ENCODE assay signal across 14 cellular contexts in genomic region chr17:27572665-27573064, GRCh38. TPM values are rescaled to one million over a fixed set of nuclear protein-coding genes. Genes with fewer than 3 reads are reported as not detected.
DNase-seq lines count a peak whose midpoint lies in the region; ATAC-seq and TF ChIP-seq lines count a peak whose summit lies in the region.
"Had no signal": no experiment of that assay in that cellular context is flagged by ENCODE, and none has a peak within 500 bp of the region (broad histone marks: within the 10 kb centered on the region; RNA-seq: fewer than 3 reads in every experiment).

No MANE protein-coding gene starts in this region.

- H3K27me3 Mint-ChIP-seq in CD8-positive, alpha-beta T cell (ENCODE audit: low read depth): no peaks in the 10 kb centered on the region
- H3K27me3 Mint-ChIP-seq in activated naive CD8-positive, alpha-beta T cell treated with anti-CD3 and anti-CD28 coated beads, Interleukin-2, amount 10 ng/mL, durations not matched to agents 7 days and 5 days: no peaks in the 10 kb centered on the region
- H3K27me3 Mint-ChIP-seq: naive thymus-derived CD4-positive, alpha-beta T cell had no signal

- no peak for DNase-seq in CD8-positive, alpha-beta T cell
- no peak for DNase-seq in SK-N-MC (ENCODE audit: low read depth, low spot score)
- no peak for DNase-seq in activated naive CD8-positive, alpha-beta T cell treated with anti-CD3 and anti-CD28 coated beads, Interleukin-2, amount 10 ng/mL, durations not matched to agents 7 days and 5 days
- DNase-seq in stimulated activated CD4-positive, alpha-beta T cell treated with anti-CD3 and anti-CD28 coated beads, Interleukin-15, amount 100 ng/mL, for 48 hours (ENCODE audit: low read depth in 2 of 2): peak; percentile 59 to 69
- DNase-seq in effector CD4-positive, alpha-beta T cell: no peak
- no peak for DNase-seq in RPMI8226
- DNase-seq: activated gamma-delta T cell treated with Interleukin-2 at 50 U/mL for 16 hours; effector memory CD4-positive, alpha-beta T cell; NCI-H345; SHP77 had no signal

- POLR2A ChIA-PET in CD8-positive, alpha-beta T cell (lab: Charles Lee): no interaction called here
- POLR2A ChIA-PET in activated naive CD8-positive, alpha-beta T cell treated with anti-CD3 and anti-CD28 coated beads, Interleukin-2, amount 10 ng/mL, durations not matched to agents 7 days and 5 days (lab: Charles Lee): no interaction called here

- H3K27ac ChIP-seq in CD8-positive, alpha-beta T cell (ENCODE audit: low read depth, low read length): no peak overlapping the region
- peak overlapping the region; percentile 96 for H3K27ac ChIP-seq in SK-N-MC
- H3K27ac ChIP-seq: C4-2B had no signal

- H3K4me3 ChIP-seq in CD8-positive, alpha-beta T cell (ENCODE audit: low read depth, low read length): no peak overlapping the region
- H3K4me3 ChIP-seq in SK-N-MC: no peak overlapping the region

- H3K9me3 Mint-ChIP-seq in CD8-positive, alpha-beta T cell: no peaks in the 10 kb centered on the region
- H3K9me3 Mint-ChIP-seq in activated naive CD8-positive, alpha-beta T cell treated with anti-CD3 and anti-CD28 coated beads, Interleukin-2, amount 10 ng/mL, durations not matched to agents 7 days and 5 days: no peaks in the 10 kb centered on the region
- H3K9me3 Mint-ChIP-seq: naive thymus-derived CD4-positive, alpha-beta T cell had no signal

- CTCF ChIA-PET in CD8-positive, alpha-beta T cell (lab: Charles Lee): interaction anchor here (1.2 kb wide), 1 partner anchor 35 kb away, joined by 3 read pairs; no protein-coding TSS in a partner anchor

- no peak overlapping the region for H3K4me3 Mint-ChIP-seq in CD8-positive, alpha-beta T cell
- H3K4me3 Mint-ChIP-seq in activated naive CD8-positive, alpha-beta T cell treated with anti-CD3 and anti-CD28 coated beads, Interleukin-2, amount 10 ng/mL, durations not matched to agents 7 days and 5 days: no peak overlapping the region

- ATAC-seq in CD8-positive, alpha-beta T cell: no peak
- no peak for ATAC-seq in activated naive CD8-positive, alpha-beta T cell treated with anti-CD3 and anti-CD28 coated beads, Interleukin-2, amount 10 ng/mL, durations not matched to agents 7 days and 5 days (ENCODE audit: low read depth)
- ATAC-seq in GM21515 (IDR thresholded peaks at IDR 0.05; ENCODE audit: unreplicated experiment): no peak
- no peak for ATAC-seq in HG03025 (IDR thresholded peaks at IDR 0.05; ENCODE audit: low FRiP score, unreplicated experiment)
- ATAC-seq: naive thymus-derived CD4-positive, alpha-beta T cell had no signal

- intact Hi-C loops in CD8-positive, alpha-beta T cell (cut with DNase I, micrococcal nuclease): no loop called here

- no peaks in the 10 kb centered on the region for H3K36me3 ChIP-seq in CD8-positive, alpha-beta T cell (ENCODE audit: insufficient read depth, low read length)
- H3K36me3 ChIP-seq in SK-N-MC (ENCODE audit: insufficient read depth, low read length): no peaks in the 10 kb centered on the region

- H3K27me3 ChIP-seq in CD8-positive, alpha-beta T cell (ENCODE audit: insufficient read depth, low read length): no peaks in the 10 kb centered on the region

- no peak overlapping the region for H3K9ac ChIP-seq in SK-N-MC (ENCODE audit: insufficient read length)

- H3K4me1 Mint-ChIP-seq in CD8-positive, alpha-beta T cell (ENCODE audit: low read depth): peaks cover 7% of the 10 kb centered on the region
- H3K4me1 Mint-ChIP-seq in activated naive CD8-positive, alpha-beta T cell treated with anti-CD3 and anti-CD28 coated beads, Interleukin-2, amount 10 ng/mL, durations not matched to agents 7 days and 5 days: peaks cover 57% of the 10 kb centered on the region

- H3K9me3 ChIP-seq in CD8-positive, alpha-beta T cell (ENCODE audit: low read length): no peaks in the 10 kb centered on the region
- no peaks in the 10 kb centered on the region for H3K9me3 ChIP-seq in SK-N-MC (ENCODE audit: low read depth, low read length)

- peaks cover 4% of the 10 kb centered on the region for H3K4me1 ChIP-seq in CD8-positive, alpha-beta T cell (ENCODE audit: insufficient read depth, low read length)

- TF ChIP-seq CTCF in CD8-positive, alpha-beta T cell (IDR thresholded peaks at IDR 0.05): no peak

- peak overlapping the region; percentile 46 for H3K27ac Mint-ChIP-seq in CD8-positive, alpha-beta T cell
- peak overlapping the region; percentile 26 for H3K27ac Mint-ChIP-seq in activated naive CD8-positive, alpha-beta T cell treated with anti-CD3 and anti-CD28 coated beads, Interleukin-2, amount 10 ng/mL, durations not matched to agents 7 days and 5 days

- H3K36me3 Mint-ChIP-seq in CD8-positive, alpha-beta T cell: no peaks in the 10 kb centered on the region
- H3K36me3 Mint-ChIP-seq in activated naive CD8-positive, alpha-beta T cell treated with anti-CD3 and anti-CD28 coated beads, Interleukin-2, amount 10 ng/mL, durations not matched to agents 7 days and 5 days: peaks cover 9% of the 10 kb centered on the region

RNA-seq across cellular contexts. Expression of gene LGALS9, which starts 58.3 kb away (rescaled TPM):
- 10 to 100 TPM; 13.9 to 14.9 TPM for total RNA-seq in CD8-positive, alpha-beta T cell
- total RNA-seq in activated naive CD8-positive, alpha-beta T cell treated with anti-CD3 and anti-CD28 coated beads, Interleukin-2, amount 10 ng/mL, durations not matched to agents 7 days and 5 days: 100 to 1,000 TPM; 159 to 175 TPM

Comparison
In these comparisons a context has a peak if more than half of its experiments do, and no peak if none do; other contexts are left out.
1. DNase-seq: peak in stimulated activated CD4-positive, alpha-beta T cell treated with anti-CD3 and anti-CD28 coated beads, Interleukin-15, amount 100 ng/mL, for 48 hours (2 of 2); none in CD8-positive, alpha-beta T cell (0 of 7), SK-N-MC (single experiment), activated naive CD8-positive, alpha-beta T cell treated with anti-CD3 and anti-CD28 coated beads, Interleukin-2, amount 10 ng/mL, durations not matched to agents 7 days and 5 days (single experiment), effector CD4-positive, alpha-beta T cell (single experiment) and RPMI8226 (single experiment).
2. RNA of gene LGALS9, which starts 58.3 kb away (total RNA-seq): 159 to 175 TPM in activated naive CD8-positive, alpha-beta T cell treated with anti-CD3 and anti-CD28 coated beads, Interleukin-2, amount 10 ng/mL, durations not matched to agents 7 days and 5 days; 13.9 to 14.9 TPM in CD8-positive, alpha-beta T cell; every median in the first group is over 10 times any median in the second.